Comparison of ENCODE assay signal across 15 cellular contexts in genomic region chr7:35485436-35485835, GRCh38.
DNase-seq lines count a peak whose midpoint lies in the region; ATAC-seq and TF ChIP-seq lines count a peak whose summit lies in the region.
"Had no signal": no experiment of that assay in that cellular context is flagged by ENCODE, and none has a peak within 500 bp of the region (broad histone marks: within the 10 kb centered on the region; RNA-seq: fewer than 3 reads in every experiment).

No MANE protein-coding gene starts in this region.

- no peak overlapping the region for H2AK5ac ChIP-seq in trophoblast cell (ENCODE audit: low read length)

- no peaks in the 10 kb centered on the region for H3K9me3 ChIP-seq in endodermal cell (ENCODE audit: control insufficient read depth, low read length)
- no peaks in the 10 kb centered on the region for H3K9me3 ChIP-seq in mesodermal cell (ENCODE audit: control insufficient read depth, low read length)
- H3K9me3 ChIP-seq in trophoblast cell (ENCODE audit: insufficient read depth, low read depth, low read length) = no peaks in the 10 kb centered on the region
- H3K9me3 ChIP-seq: HAP-1 had no signal

- TF ChIP-seq CTCF in endodermal cell (conservative IDR thresholded peaks at IDR 0.05) (no peak), type B pancreatic cell (conservative IDR thresholded peaks at IDR 0.05) (no peak)

- H3K4me3 ChIP-seq in endodermal cell (ENCODE audit: low read length) (no peak overlapping the region), mesodermal cell (ENCODE audit: extremely low read depth, insufficient read depth, low read length, poor library complexity, severe bottlenecking) (no peak overlapping the region), trophoblast cell (ENCODE audit: low read depth, low read length) (no peak overlapping the region)
- H3K4me3 ChIP-seq: HAP-1 had no signal

- H3K4ac ChIP-seq in trophoblast cell (ENCODE audit: low read depth, low read length) = no peak overlapping the region

- peak overlapping the region; percentile 52 for H2BK5ac ChIP-seq in trophoblast cell (ENCODE audit: low read depth, low read length, poor library complexity)

- H2BK120ac ChIP-seq in trophoblast cell (ENCODE audit: insufficient read depth, low read length, poor library complexity) = no peak overlapping the region

- H3K36me3 Mint-ChIP-seq in endodermal cell (ENCODE audit: low read depth) (no peaks in the 10 kb centered on the region), type B pancreatic cell (no peaks in the 10 kb centered on the region)
- H3K36me3 Mint-ChIP-seq in activated CD8-positive, alpha-beta T cell treated with anti-CD3 and anti-CD28 coated beads, Interleukin-2, amount 10 ng/mL, durations not matched to agents 7 days and 5 days (ENCODE audit: low read depth) = no peaks in the 10 kb centered on the region
- H3K36me3 Mint-ChIP-seq: CD4-positive, alpha-beta memory T cell had no signal

- 68 to 81% methylated on average over 5 to 6 of the region's 6 CpGs for WGBS in endodermal cell (ENCODE audit: insufficient coverage in 1 of 2, insufficient read length in 1 of 2), 2 experiments
- 62 to 63% methylated on average over 5 of the region's 6 CpGs for whole genome bisulfite sequencing in mesodermal cell (ENCODE audit: insufficient coverage in 2 of 2), 2 experiments
- no CpG with 5 or more reads among the region's 6 CpGs for WGBS in trophoblast cell (ENCODE audit: extremely low coverage, insufficient coverage, insufficient read length)

- no peak overlapping the region for H3K27ac ChIP-seq in endodermal cell (ENCODE audit: low read depth, low read length)
- H3K27ac ChIP-seq in mesodermal cell (ENCODE audit: low read depth, low read length, severe bottlenecking) = peak overlapping the region; percentile 59
- peak overlapping the region; percentile 96 for H3K27ac ChIP-seq in trophoblast cell (ENCODE audit: low read depth, low read length)

- H3K4me1 Mint-ChIP-seq in endodermal cell = peaks cover 5% of the 10 kb centered on the region
- H3K4me1 Mint-ChIP-seq in type B pancreatic cell (ENCODE audit: unreplicated experiment) = peaks cover 44% of the 10 kb centered on the region
- H3K4me1 Mint-ChIP-seq in activated CD8-positive, alpha-beta T cell treated with anti-CD3 and anti-CD28 coated beads, Interleukin-2, amount 10 ng/mL, durations not matched to agents 7 days and 5 days (ENCODE audit: low read depth) = no peaks in the 10 kb centered on the region
- H3K4me1 Mint-ChIP-seq: B cell; CD4-positive, alpha-beta memory T cell had no signal

- H3K9me3 Mint-ChIP-seq in endodermal cell (no peaks in the 10 kb centered on the region), type B pancreatic cell (peaks cover 5% of the 10 kb centered on the region)
- H3K9me3 Mint-ChIP-seq in activated CD8-positive, alpha-beta T cell treated with anti-CD3 and anti-CD28 coated beads, Interleukin-2, amount 10 ng/mL, durations not matched to agents 7 days and 5 days (ENCODE audit: insufficient read depth) = no peaks in the 10 kb centered on the region

- H3K79me1 ChIP-seq in trophoblast cell (ENCODE audit: low read length) = peaks cover 41% of the 10 kb centered on the region

- peak overlapping the region; percentile 16 for H3K27ac Mint-ChIP-seq in endodermal cell
- H3K27ac Mint-ChIP-seq in type B pancreatic cell = peak overlapping the region; percentile 33
- no peak overlapping the region for H3K27ac Mint-ChIP-seq in activated CD8-positive, alpha-beta T cell treated with anti-CD3 and anti-CD28 coated beads, Interleukin-2, amount 10 ng/mL, durations not matched to agents 7 days and 5 days
- H3K27ac Mint-ChIP-seq: B cell; CD4-positive, alpha-beta memory T cell had no signal

- H3K79me2 ChIP-seq in trophoblast cell (ENCODE audit: control insufficient read depth, insufficient read depth, low read length, poor library complexity) = peaks cover 7% of the 10 kb centered on the region

- no peak overlapping the region for H3K14ac ChIP-seq in trophoblast cell (ENCODE audit: low read length)

- CTCF ChIA-PET in activated CD8-positive, alpha-beta T cell treated with anti-CD3 and anti-CD28 coated beads, Interleukin-2, amount 10 ng/mL, durations not matched to agents 7 days and 5 days (lab: Charles Lee) = no interaction called here

- no peak overlapping the region for H3K23ac ChIP-seq in trophoblast cell (ENCODE audit: low read length)

- DNase-seq in endodermal cell (peak; percentile 41), trophoblast cell (peak; percentile 22 to 77), type B pancreatic cell (ENCODE audit: extremely low spot score, unreplicated experiment) (no peak), NCI-H446 treated with DMSO at 0.1 percent for 48 hours (lab: John Stamatoyannopoulos, UW) (no peak)
- no peak for DNase-seq in activated CD8-positive, alpha-beta T cell treated with anti-CD3 and anti-CD28 coated beads, Interleukin-2, amount 10 ng/mL, durations not matched to agents 7 days and 5 days
- DNase-seq: C1 segment of cervical spinal cord; CD4-positive, alpha-beta memory T cell; DMS153; DMS79 treated with DMSO at 0.1 percent for 48 hours; EL; GDM1 had no signal

- ATAC-seq in activated CD8-positive, alpha-beta T cell treated with anti-CD3 and anti-CD28 coated beads, Interleukin-2, amount 10 ng/mL, durations not matched to agents 7 days and 5 days = no peak
- no peak for ATAC-seq in GM19467 (IDR thresholded peaks at IDR 0.05; ENCODE audit: unreplicated experiment)

- POLR2A ChIA-PET in activated CD8-positive, alpha-beta T cell treated with anti-CD3 and anti-CD28 coated beads, Interleukin-2, amount 10 ng/mL, durations not matched to agents 7 days and 5 days (lab: Charles Lee) = no interaction called here

- no peak overlapping the region for H3K18ac ChIP-seq in trophoblast cell (ENCODE audit: low read length)

- no peak overlapping the region for H3K4me2 ChIP-seq in trophoblast cell (ENCODE audit: low read length)

- no peak overlapping the region for H2BK12ac ChIP-seq in trophoblast cell (ENCODE audit: low read length)

- peaks cover 14% of the 10 kb centered on the region for H3K27me3 Mint-ChIP-seq in endodermal cell (ENCODE audit: insufficient read depth)
- H3K27me3 Mint-ChIP-seq in type B pancreatic cell = peaks cover 3% of the 10 kb centered on the region
- peaks cover 11% of the 10 kb centered on the region for H3K27me3 Mint-ChIP-seq in activated CD8-positive, alpha-beta T cell treated with anti-CD3 and anti-CD28 coated beads, Interleukin-2, amount 10 ng/mL, durations not matched to agents 7 days and 5 days (ENCODE audit: low read depth)

- no peak overlapping the region for H2AFZ ChIP-seq in trophoblast cell (ENCODE audit: insufficient read depth, low read length, poor library complexity)

- H3K36me3 ChIP-seq in endodermal cell (ENCODE audit: control insufficient read depth, insufficient read depth, low read length) (no peaks in the 10 kb centered on the region), mesodermal cell (ENCODE audit: control insufficient read depth, insufficient read depth, low read length) (no peaks in the 10 kb centered on the region), trophoblast cell (ENCODE audit: control insufficient read depth in 1 of 2, insufficient read depth in 2 of 2, low read length in 2 of 2) (no peaks in the 10 kb centered on the region)
- H3K36me3 ChIP-seq: HAP-1 had no signal

- peak overlapping the region; percentile 99 for H4K91ac ChIP-seq in trophoblast cell (ENCODE audit: low read depth, low read length)

- H4K8ac ChIP-seq in trophoblast cell (ENCODE audit: low read depth, low read length) = no peak overlapping the region

- no peak overlapping the region for H3K4me3 Mint-ChIP-seq in endodermal cell
- peak overlapping the region; percentile 36 for H3K4me3 Mint-ChIP-seq in type B pancreatic cell
- no peak overlapping the region for H3K4me3 Mint-ChIP-seq in activated CD8-positive, alpha-beta T cell treated with anti-CD3 and anti-CD28 coated beads, Interleukin-2, amount 10 ng/mL, durations not matched to agents 7 days and 5 days
- H3K4me3 Mint-ChIP-seq: B cell; CD4-positive, alpha-beta memory T cell had no signal

- H3K9ac ChIP-seq in endodermal cell (ENCODE audit: extremely low read depth, low read length, poor library complexity, severe bottlenecking) (no peak overlapping the region), trophoblast cell (ENCODE audit: low read length) (no peak overlapping the region)

- peaks cover 6% of the 10 kb centered on the region for H3K4me1 ChIP-seq in endodermal cell (ENCODE audit: control insufficient read depth, insufficient read depth, low read length)
- peaks cover 26% of the 10 kb centered on the region for H3K4me1 ChIP-seq in mesodermal cell (ENCODE audit: control insufficient read depth, insufficient read depth, low read length, poor library complexity, severe bottlenecking)
- peaks cover 28 to 37% of the 10 kb centered on the region in 2 experiments for H3K4me1 ChIP-seq in trophoblast cell (ENCODE audit: control insufficient read depth in 1 of 2, insufficient read depth in 2 of 2, low read length in 2 of 2)
- H3K4me1 ChIP-seq: HAP-1 had no signal

- no peak overlapping the region for H4K12ac ChIP-seq in trophoblast cell (ENCODE audit: low read depth, low read length)

- H3K27me3 ChIP-seq in endodermal cell (ENCODE audit: control insufficient read depth, insufficient read depth, low read length, poor library complexity, severe bottlenecking) = no peaks in the 10 kb centered on the region
- H3K27me3 ChIP-seq in trophoblast cell (ENCODE audit: insufficient read depth, low read length) = no peaks in the 10 kb centered on the region

Comparison
In these comparisons a context has a peak if more than half of its experiments do, and no peak if none do; other contexts are left out.
1. DNase-seq: peak in endodermal cell (single experiment) and trophoblast cell (2 of 2); none in type B pancreatic cell (single experiment), NCI-H446 treated with DMSO at 0.1 percent for 48 hours (single experiment) and activated CD8-positive, alpha-beta T cell treated with anti-CD3 and anti-CD28 coated beads, Interleukin-2, amount 10 ng/mL, durations not matched to agents 7 days and 5 days (single experiment).